Comparison of ENCODE assay signal across 9 cellular contexts in genomic region chr1:117312453-117313138, GRCh38. TPM values are rescaled to one million over a fixed set of nuclear protein-coding genes. Genes with fewer than 3 reads are reported as not detected.
A peak's percentile ranks its signal among the peaks of the same experiment; 100 is the strongest.
DNase-seq lines count a peak whose midpoint lies in the region; ATAC-seq and TF ChIP-seq lines count a peak whose summit lies in the region.
"Had no signal": no experiment of that assay in that cellular context is flagged by ENCODE, and none has a peak within 500 bp of the region (broad histone marks: within the 10 kb centered on the region; RNA-seq: fewer than 3 reads in every experiment).

No MANE protein-coding gene starts in this region.

- no TSS peak for BruUV-seq in OCI-LY7 (replicated peaks; lab: Mats Ljungman, UMichigan)

- POLR2A ChIA-PET in OCI-LY7 (lab: Charles Lee) = no interaction called here

- H3K27ac Mint-ChIP-seq in activated naive CD4-positive, alpha-beta T cell treated with anti-CD3 and anti-CD28 coated beads for 36 hours = no peak overlapping the region
- H3K27ac Mint-ChIP-seq: activated naive CD8-positive, alpha-beta T cell treated with anti-CD3 and anti-CD28 coated beads, Interleukin-2, amount 10 ng/mL, durations not matched to agents 7 days and 5 days had no signal

- H3K4me1 Mint-ChIP-seq in activated naive CD4-positive, alpha-beta T cell treated with anti-CD3 and anti-CD28 coated beads for 36 hours (ENCODE audit: low read depth) = no peaks in the 10 kb centered on the region
- H3K4me1 Mint-ChIP-seq: activated naive CD8-positive, alpha-beta T cell treated with anti-CD3 and anti-CD28 coated beads, Interleukin-2, amount 10 ng/mL, durations not matched to agents 7 days and 5 days had no signal

- no peaks in the 10 kb centered on the region for H3K9me3 Mint-ChIP-seq in activated naive CD4-positive, alpha-beta T cell treated with anti-CD3 and anti-CD28 coated beads for 36 hours
- H3K9me3 Mint-ChIP-seq: activated naive CD8-positive, alpha-beta T cell treated with anti-CD3 and anti-CD28 coated beads, Interleukin-2, amount 10 ng/mL, durations not matched to agents 7 days and 5 days had no signal

- peaks cover 0 to 2% (median 0%) of the 10 kb centered on the region in 12 donors for H3K4me1 ChIP-seq in heart left ventricle
- no peaks in the 10 kb centered on the region for H3K4me1 ChIP-seq in OCI-LY7 (ENCODE audit: insufficient read depth, low read length, poor library complexity, severe bottlenecking)
- H3K4me1 ChIP-seq in uterus = no peaks in the 10 kb centered on the region

- no peak overlapping the region for H3K4me3 ChIP-seq in heart left ventricle
- H3K4me3 ChIP-seq in OCI-LY7 (ENCODE audit: low read depth, low read length, poor library complexity, severe bottlenecking) = no peak overlapping the region
- no peak overlapping the region for H3K4me3 ChIP-seq in fibroblast of the aortic adventitia (ENCODE audit: low read depth, low read length)
- no peak overlapping the region for H3K4me3 ChIP-seq in uterus

- CTCF ChIA-PET in OCI-LY7 (lab: Charles Lee; ENCODE audit: unreplicated experiment) = no interaction called here
- CTCF ChIA-PET in activated naive CD4-positive, alpha-beta T cell treated with anti-CD3 and anti-CD28 coated beads for 36 hours (lab: Charles Lee) = interaction anchor here (0.6 kb wide), 1 partner anchor 445 kb away, joined by 3 read pairs; no protein-coding TSS in a partner anchor

- intact Hi-C loops in heart left ventricle (cut with DNase I) (no loop called here), left ventricle myocardium superior (cut with micrococcal nuclease) (no loop called here), OCI-LY7 (cut with micrococcal nuclease; ENCODE audit: unreplicated experiment) (loop anchor here (10.0 kb wide), 1 partner anchor 182 kb away; no protein-coding TSS in a partner anchor), uterus (cut with DNase I; ENCODE audit: low total_unique reads) (no loop called here)
- intact Hi-C loops in activated naive CD4-positive, alpha-beta T cell treated with anti-CD3 and anti-CD28 coated beads for 36 hours (cut with micrococcal nuclease) = loop anchor here (10.0 kb wide), 1 partner anchor 442 kb away; no protein-coding TSS in a partner anchor

- H3K27me3 ChIP-seq in heart left ventricle (no peaks in the 10 kb centered on the region), uterus (no peaks in the 10 kb centered on the region)

- H3K27me3 Mint-ChIP-seq in activated naive CD4-positive, alpha-beta T cell treated with anti-CD3 and anti-CD28 coated beads for 36 hours (ENCODE audit: low read depth) = no peaks in the 10 kb centered on the region
- H3K27me3 Mint-ChIP-seq: activated naive CD8-positive, alpha-beta T cell treated with anti-CD3 and anti-CD28 coated beads, Interleukin-2, amount 10 ng/mL, durations not matched to agents 7 days and 5 days had no signal

- no peak overlapping the region for H3K27ac ChIP-seq in heart left ventricle
- H3K27ac ChIP-seq in OCI-LY7 (ENCODE audit: low read depth, low read length, poor library complexity, severe bottlenecking) = no peak overlapping the region
- H3K27ac ChIP-seq in uterus = no peak overlapping the region

- peaks cover 0 to 4% (median 0%) of the 10 kb centered on the region in 12 donors for H3K9me3 ChIP-seq in heart left ventricle
- no peaks in the 10 kb centered on the region for H3K9me3 ChIP-seq in OCI-LY7 (ENCODE audit: low read length)
- H3K9me3 ChIP-seq in uterus = no peaks in the 10 kb centered on the region

- peak in 10 of 12 donors; percentile 16 to 47 (median 35) for TF ChIP-seq CTCF in heart left ventricle (IDR thresholded peaks at IDR 0.05)
- TF ChIP-seq CTCF in OCI-LY7 (conservative IDR thresholded peaks at IDR 0.05; ENCODE audit: low read length) = peak; percentile 80
- TF ChIP-seq CTCF in fibroblast of the aortic adventitia (IDR thresholded peaks at IDR 0.05; ENCODE audit: insufficient read depth, low read length) = peak; percentile 57
- peak in 3 of 4 experiments; percentile 16 to 41 (median 34) for TF ChIP-seq CTCF in uterus (IDR thresholded peaks at IDR 0.05)

- DNase-seq in heart left ventricle = no peak
- no peak for DNase-seq in left ventricle myocardium superior
- DNase-seq in OCI-LY7 (ENCODE audit: low spot score) = peak; percentile 42
- peak; percentile 35 for DNase-seq in fibroblast of the aortic adventitia (ENCODE audit: low read depth)
- no peak for DNase-seq in uterus
- no peak for DNase-seq in DMS79 treated with DMSO at 0.1 percent for 48 hours (lab: John Stamatoyannopoulos, UW)
- DNase-seq in activated naive CD4-positive, alpha-beta T cell treated with anti-CD3 and anti-CD28 coated beads for 36 hours = no peak
- DNase-seq in Ammon's horn (ENCODE audit: low spot score) = no peak
- DNase-seq: activated naive CD8-positive, alpha-beta T cell treated with anti-CD3 and anti-CD28 coated beads, Interleukin-2, amount 10 ng/mL, durations not matched to agents 7 days and 5 days had no signal

- H3K4me2 ChIP-seq in OCI-LY7 (ENCODE audit: low read length) = no peak overlapping the region

- H3K9me2 ChIP-seq in OCI-LY7 (ENCODE audit: insufficient read depth, low read length) = no peaks in the 10 kb centered on the region

- H3K4me3 Mint-ChIP-seq in activated naive CD4-positive, alpha-beta T cell treated with anti-CD3 and anti-CD28 coated beads for 36 hours = no peak overlapping the region
- H3K4me3 Mint-ChIP-seq: activated naive CD8-positive, alpha-beta T cell treated with anti-CD3 and anti-CD28 coated beads, Interleukin-2, amount 10 ng/mL, durations not matched to agents 7 days and 5 days had no signal

- ATAC-seq in heart left ventricle (no peak), left ventricle myocardium superior (no peak)

- H3K36me3 ChIP-seq in heart left ventricle (no peaks in the 10 kb centered on the region), OCI-LY7 (ENCODE audit: insufficient read depth, low read length) (no peaks in the 10 kb centered on the region), uterus (no peaks in the 10 kb centered on the region)

- TF ChIP-seq POLR2A in heart left ventricle (IDR thresholded peaks at IDR 0.05) (no peak), uterus (IDR thresholded peaks at IDR 0.05) (no peak)

- H4K20me1 ChIP-seq in OCI-LY7 (ENCODE audit: insufficient read depth, low read length) = no peaks in the 10 kb centered on the region

- H3K36me3 Mint-ChIP-seq in activated naive CD4-positive, alpha-beta T cell treated with anti-CD3 and anti-CD28 coated beads for 36 hours (ENCODE audit: low read depth) = no peaks in the 10 kb centered on the region
- H3K36me3 Mint-ChIP-seq: activated naive CD8-positive, alpha-beta T cell treated with anti-CD3 and anti-CD28 coated beads, Interleukin-2, amount 10 ng/mL, durations not matched to agents 7 days and 5 days had no signal

- WGBS in heart left ventricle, 4 donors = 49 to 58% (median 55%) methylated on average over 4 of the region's 4 CpGs

- H3K79me2 ChIP-seq in OCI-LY7 (ENCODE audit: insufficient read depth, low read depth, low read length) = no peaks in the 10 kb centered on the region

- H2AFZ ChIP-seq in OCI-LY7 (ENCODE audit: low read length) = no peak overlapping the region

RNA-seq across cellular contexts. Expression of gene MAN1A2, which starts 54.7 kb away (rescaled TPM):
- total RNA-seq in heart left ventricle = 10 to 100 TPM; 15.8 to 36.5 (median 23.9) TPM
- 10 to 100 TPM in 1 of 2 donors, 1 to 10 TPM in 1; 5.1 to 12.9 TPM for polyA plus RNA-seq in heart left ventricle
- total RNA-seq in left ventricle myocardium superior = 24.0 TPM
- total RNA-seq in OCI-LY7 (2014; rRNA removed; shearing (Covaris generic)) = 16.1 and 18.9 TPM in 2 replicates
- total RNA-seq in OCI-LY7 (2022) = 27.5 and 31.2 TPM in 2 replicates
- total RNA-seq in fibroblast of the aortic adventitia (ENCODE audit: low replicate concordance) = 31.3 and 43.7 TPM in 2 replicates
- 10 to 100 TPM; 23.3 to 77.6 (median 57.0) TPM for total RNA-seq in uterus
- 10 to 100 TPM; 14.6 to 17.4 TPM for total RNA-seq in activated naive CD4-positive, alpha-beta T cell treated with anti-CD3 and anti-CD28 coated beads for 36 hours

Comparison
In these comparisons a context has a peak if more than half of its experiments do, and no peak if none do; other contexts are left out.
1. DNase-seq: peak in OCI-LY7 (single experiment) and fibroblast of the aortic adventitia (single experiment); none in heart left ventricle (0 of 5), left ventricle myocardium superior (single experiment), uterus (0 of 2), DMS79 treated with DMSO at 0.1 percent for 48 hours (single experiment), activated naive CD4-positive, alpha-beta T cell treated with anti-CD3 and anti-CD28 coated beads for 36 hours (single experiment) and Ammon's horn (single experiment).
2. intact Hi-C loops: an anchor here in OCI-LY7 (10.0 kb wide) and activated naive CD4-positive, alpha-beta T cell treated with anti-CD3 and anti-CD28 coated beads for 36 hours (10.0 kb wide); none called in heart left ventricle, left ventricle myocardium superior and uterus.
3. Peak in every context shown above with its lines, with median percentiles within 50 percentile points of each other: CTCF ChIP-seq.